In genomic region chr18:12302391-12303147, GRCh38 we compare ENCODE assay signal across 23 cellular contexts. TPM values are rescaled to one million over a fixed set of nuclear protein-coding genes. Genes with fewer than 3 reads are reported as not detected.
A peak's percentile ranks its signal among the peaks of the same experiment; 100 is the strongest.
DNase-seq lines count a peak whose midpoint lies in the region; ATAC-seq and TF ChIP-seq lines count a peak whose summit lies in the region.
"Had no signal": no experiment of that assay in that cellular context is flagged by ENCODE, and none has a peak within 500 bp of the region (broad histone marks: within the 10 kb centered on the region; RNA-seq: fewer than 3 reads in every experiment).

No MANE protein-coding gene starts in this region.

- 74% methylated on average over 10 of the region's 14 CpGs for WGBS in suprapubic skin
- WGBS in H9 (ENCODE audit: extremely low coverage, insufficient read length, low lambda C conversion rate) = no CpG with 5 or more reads among the region's 14 CpGs
- 84 to 87% methylated on average over 7 of the region's 14 CpGs for WGBS in gastroesophageal sphincter (ENCODE audit: low coverage in 1 of 2), 2 donors

- H2BK20ac ChIP-seq in H9 (ENCODE audit: low read depth, low read length, poor library complexity, severe bottlenecking) = no peak overlapping the region

- H3K56ac ChIP-seq in H9 (ENCODE audit: insufficient read length, low read depth, low read length) = no peak overlapping the region

- H3K36me3 ChIP-seq in cardiac muscle cell = no peaks in the 10 kb centered on the region
- H3K36me3 ChIP-seq in suprapubic skin = no peaks in the 10 kb centered on the region
- H3K36me3 ChIP-seq in gastroesophageal sphincter = no peaks in the 10 kb centered on the region

- H2AK5ac ChIP-seq in H9 (ENCODE audit: insufficient read length, low read length) = no peak overlapping the region

- H2BK12ac ChIP-seq in H9 (ENCODE audit: insufficient read length, low read depth, low read length) = no peak overlapping the region

- no peak overlapping the region for H4K5ac ChIP-seq in H9 (ENCODE audit: insufficient read length, low read depth, low read length)

- DNase-seq in cardiac muscle cell (ENCODE audit: low read depth in 1 of 2, low spot score in 1 of 2) (no peak), Right ventricle myocardium superior (no peak), NCI-H82 treated with DMSO at 0.1 percent for 48 hours (lab: John Stamatoyannopoulos, UW; ENCODE audit: unreplicated experiment) (peak; percentile 3), fibroblast of villous mesenchyme (ENCODE audit: low read depth) (peak; percentile 41), suprapubic skin (ENCODE audit: low spot score in 2 of 2) (peak; percentile 48 to 62), H9 (no peak)
- no peak for DNase-seq in T-helper 2 cell treated with Interferon-gamma antibody and Interleukin-4, amounts not matched to agents 5 μg/mL and 100 μg/mL, for 36 hours (ENCODE audit: low spot score)
- DNase-seq: AML-193; C1 segment of cervical spinal cord; CD8-positive, alpha-beta T cell; DMS53; GDM1; KBM-7; MM.1S; NCI-H1092; NCI-H1436; NCI-H187 treated with DMSO at 0.1 percent for 48 hours; NK-92 treated with Interleukin-12 subunit alpha and Interleukin-12 subunit beta, amount 100 ng/mL, for 24 hours; SHP77 had no signal

- no peak overlapping the region for H3K4me2 ChIP-seq in H9 (ENCODE audit: insufficient read depth, insufficient read length, low read length)

- no peak overlapping the region for H2BK120ac ChIP-seq in H9 (ENCODE audit: low read depth, low read length, poor library complexity, severe bottlenecking)

- no peak overlapping the region for H4K8ac ChIP-seq in H9 (replicated peaks; ENCODE audit: insufficient read length, low read depth, low read length)

- no peak overlapping the region for H3K4me3 Mint-ChIP-seq in H9
- no peak overlapping the region for H3K4me3 Mint-ChIP-seq in T-helper 2 cell treated with Interferon-gamma antibody and Interleukin-4, amounts not matched to agents 5 μg/mL and 100 μg/mL, for 36 hours
- H3K4me3 Mint-ChIP-seq: CD8-positive, alpha-beta T cell had no signal

- TF ChIP-seq CTCF in cardiac muscle cell (IDR thresholded peaks at IDR 0.05; ENCODE audit: low read depth, low read length) (no peak), fibroblast of villous mesenchyme (IDR thresholded peaks at IDR 0.05; ENCODE audit: insufficient read depth, low read depth, low read length) (no peak), suprapubic skin (IDR thresholded peaks at IDR 0.05) (no peak), H9 (conservative IDR thresholded peaks at IDR 0.05) (no peak), gastroesophageal sphincter (IDR thresholded peaks at IDR 0.05) (no peak)

- peaks cover 20 to 25% of the 10 kb centered on the region in 2 experiments for H3K4me1 Mint-ChIP-seq in H9
- peaks cover 6% of the 10 kb centered on the region for H3K4me1 Mint-ChIP-seq in T-helper 2 cell treated with Interferon-gamma antibody and Interleukin-4, amounts not matched to agents 5 μg/mL and 100 μg/mL, for 36 hours (ENCODE audit: low read depth)

- H3K36me3 Mint-ChIP-seq in H9 (ENCODE audit: insufficient read depth in 1 of 3, low read depth in 3 of 3) = 0 out of 7 replicates have a peak, but pooled peaks cover 0 to 3% (median 0%) of the 10 kb centered on the region in 3 experiments
- no peaks in the 10 kb centered on the region for H3K36me3 Mint-ChIP-seq in T-helper 2 cell treated with Interferon-gamma antibody and Interleukin-4, amounts not matched to agents 5 μg/mL and 100 μg/mL, for 36 hours (ENCODE audit: low read depth)
- H3K36me3 Mint-ChIP-seq: CD8-positive, alpha-beta T cell had no signal

- H3K27me3 ChIP-seq in cardiac muscle cell (no peaks in the 10 kb centered on the region), suprapubic skin (no peaks in the 10 kb centered on the region), H9 (ENCODE audit: insufficient read depth, low read length) (peaks cover 7% of the 10 kb centered on the region; the same call in 1 of the 2 replicates), gastroesophageal sphincter (no peaks in the 10 kb centered on the region)

- H3K27ac ChIP-seq in cardiac muscle cell (peak overlapping the region; percentile 51), suprapubic skin (no peak overlapping the region), H9 (ENCODE audit: insufficient read length, low read depth, low read length) (no peak overlapping the region), gastroesophageal sphincter (no peak overlapping the region)

- no peak overlapping the region for H2BK15ac ChIP-seq in H9 (ENCODE audit: low read depth, low read length)

- no peak overlapping the region for H2AFZ ChIP-seq in H9 (ENCODE audit: low read length)

- peaks cover 31% of the 10 kb centered on the region for H3K27me3 Mint-ChIP-seq in H9 (ENCODE audit: low read depth)
- peaks cover 51% of the 10 kb centered on the region for H3K27me3 Mint-ChIP-seq in T-helper 2 cell treated with Interferon-gamma antibody and Interleukin-4, amounts not matched to agents 5 μg/mL and 100 μg/mL, for 36 hours (ENCODE audit: low read depth)

- no peak overlapping the region for H2BK5ac ChIP-seq in H9 (ENCODE audit: insufficient read length, low read length)

- H3K79me2 ChIP-seq in H9 (ENCODE audit: insufficient read depth, low read length) = no peaks in the 10 kb centered on the region

- no peaks in the 10 kb centered on the region for H4K20me1 ChIP-seq in H9 (ENCODE audit: control insufficient read depth, insufficient read depth, insufficient read length)

- H3T11ph ChIP-seq in H9 (ENCODE audit: low read length) = no peak overlapping the region

- H3K27ac Mint-ChIP-seq in H9 = no peak overlapping the region
- H3K27ac Mint-ChIP-seq in T-helper 2 cell treated with Interferon-gamma antibody and Interleukin-4, amounts not matched to agents 5 μg/mL and 100 μg/mL, for 36 hours = no peak overlapping the region
- H3K27ac Mint-ChIP-seq: CD8-positive, alpha-beta T cell had no signal

- H3K79me1 ChIP-seq in H9 (ENCODE audit: insufficient read depth, low read depth, low read length, poor library complexity, severe bottlenecking) = no peaks in the 10 kb centered on the region

- H3K4me3 ChIP-seq in cardiac muscle cell (no peak overlapping the region), fibroblast of villous mesenchyme (ENCODE audit: low read depth, low read length) (no peak overlapping the region), suprapubic skin (no peak overlapping the region), gastroesophageal sphincter (no peak overlapping the region)

- H3K23me2 ChIP-seq in H9 (ENCODE audit: insufficient read length, low read depth, low read length, poor library complexity, severe bottlenecking) = peaks cover 6% of the 10 kb centered on the region

- H3K9ac ChIP-seq in H9 (ENCODE audit: extremely low read depth, insufficient read length, low read length) = no peak overlapping the region

- H3K4ac ChIP-seq in H9 (ENCODE audit: low read depth, low read length) = no peak overlapping the region

- H3K18ac ChIP-seq in H9 (ENCODE audit: insufficient read length, low read depth, low read length) = no peak overlapping the region

- ATAC-seq in Right ventricle myocardium superior (ENCODE audit: poor library complexity) (no peak), gastroesophageal sphincter (no peak)
- ATAC-seq: CD8-positive, alpha-beta T cell had no signal

- TF ChIP-seq EP300 in suprapubic skin (IDR thresholded peaks at IDR 0.05) (no peak), gastroesophageal sphincter (IDR thresholded peaks at IDR 0.05) (no peak)

- TF ChIP-seq POLR2A in suprapubic skin (IDR thresholded peaks at IDR 0.05) = no peak
- TF ChIP-seq POLR2A in gastroesophageal sphincter (IDR thresholded peaks at IDR 0.05) = no peak

- H3K4me1 ChIP-seq in cardiac muscle cell (ENCODE audit: low read depth) = peaks cover 35% of the 10 kb centered on the region
- H3K4me1 ChIP-seq in suprapubic skin = peaks cover 18% of the 10 kb centered on the region
- H3K4me1 ChIP-seq in H9 (ENCODE audit: insufficient read depth, low read length) = peaks cover 4% of the 10 kb centered on the region; the same call in 1 of the 2 replicates
- H3K4me1 ChIP-seq in gastroesophageal sphincter = peaks cover 0 to 33% (median 3%) of the 10 kb centered on the region in 3 donors

- intact Hi-C loops in Right ventricle myocardium superior (cut with DNase I) = no loop called here

- no peaks in the 10 kb centered on the region for H3K9me3 ChIP-seq in cardiac muscle cell (ENCODE audit: low read depth)
- H3K9me3 ChIP-seq in suprapubic skin = no peaks in the 10 kb centered on the region
- no peaks in the 10 kb centered on the region for H3K9me3 ChIP-seq in H9 (ENCODE audit: control insufficient read depth, low read depth, low read length)
- H3K9me3 ChIP-seq in gastroesophageal sphincter = peaks cover 0 to 4% (median 0%) of the 10 kb centered on the region in 3 donors

- no peak overlapping the region for H3K23ac ChIP-seq in H9 (ENCODE audit: insufficient read length, low read depth, low read length)

- H3K9me3 Mint-ChIP-seq in H9 = peaks cover 4 to 6% of the 10 kb centered on the region in 2 experiments; a peak in 4 of 5 replicates
- H3K9me3 Mint-ChIP-seq in T-helper 2 cell treated with Interferon-gamma antibody and Interleukin-4, amounts not matched to agents 5 μg/mL and 100 μg/mL, for 36 hours = no peaks in the 10 kb centered on the region
- H3K9me3 Mint-ChIP-seq: CD8-positive, alpha-beta T cell had no signal

- no peak overlapping the region for H4K91ac ChIP-seq in H9 (ENCODE audit: insufficient read length, low read depth, low read length)

- no peak overlapping the region for H3K14ac ChIP-seq in H9 (ENCODE audit: insufficient read depth, low read length)

RNA-seq across cellular contexts. Expression of gene TUBB6, which starts 5.5 kb away (rescaled TPM):
- 212 and 450 TPM in 2 replicates for total RNA-seq in cardiac muscle cell
- 185 and 240 TPM in 2 replicates for polyA plus RNA-seq in cardiac muscle cell
- 94.6 TPM for total RNA-seq in Right ventricle myocardium superior
- 821 and 1,150 TPM in 2 replicates for total RNA-seq in fibroblast of villous mesenchyme
- total RNA-seq in suprapubic skin = 100 to 1,000 TPM; 211 to 298 (median 220) TPM
- total RNA-seq in H9 (2021) = 134 and 135 TPM in 2 replicates
- total RNA-seq in gastroesophageal sphincter = 100 to 1,000 TPM; 398 to 983 (median 654) TPM

RNA-seq across cellular contexts. Expression of gene CIDEA, which starts 48.4 kb away (rescaled TPM):
- total RNA-seq in cardiac muscle cell (not detected in 2 replicates), Right ventricle myocardium superior (0.91 TPM), fibroblast of villous mesenchyme (not detected in 2 replicates), suprapubic skin (10 to 100 TPM; 17.5 to 72.2 (median 36.4) TPM), H9 (2021) (not detected in 2 replicates), gastroesophageal sphincter (1 to 10 TPM in 1 of 4 donors, under 1 TPM in 2, not detected in 1; 0.31 to 5.1 (median 0.59) TPM)
- polyA plus RNA-seq in cardiac muscle cell = not detected in 2 replicates
- total RNA-seq: A172; CD8-positive, alpha-beta T cell; H1; NCI-H460 had no signal
- polyA plus RNA-seq: H1 had no signal

Comparison
In these comparisons a context has a peak if more than half of its experiments do, and no peak if none do; other contexts are left out.
1. DNase-seq: peak in NCI-H82 treated with DMSO at 0.1 percent for 48 hours (single experiment), fibroblast of villous mesenchyme (single experiment) and suprapubic skin (2 of 2); none in cardiac muscle cell (0 of 2), Right ventricle myocardium superior (single experiment), H9 (single experiment) and T-helper 2 cell treated with Interferon-gamma antibody and Interleukin-4, amounts not matched to agents 5 μg/mL and 100 μg/mL, for 36 hours (single experiment).